Comparison of ENCODE assay signal across 2 cellular contexts in the genomic region with DNA sequence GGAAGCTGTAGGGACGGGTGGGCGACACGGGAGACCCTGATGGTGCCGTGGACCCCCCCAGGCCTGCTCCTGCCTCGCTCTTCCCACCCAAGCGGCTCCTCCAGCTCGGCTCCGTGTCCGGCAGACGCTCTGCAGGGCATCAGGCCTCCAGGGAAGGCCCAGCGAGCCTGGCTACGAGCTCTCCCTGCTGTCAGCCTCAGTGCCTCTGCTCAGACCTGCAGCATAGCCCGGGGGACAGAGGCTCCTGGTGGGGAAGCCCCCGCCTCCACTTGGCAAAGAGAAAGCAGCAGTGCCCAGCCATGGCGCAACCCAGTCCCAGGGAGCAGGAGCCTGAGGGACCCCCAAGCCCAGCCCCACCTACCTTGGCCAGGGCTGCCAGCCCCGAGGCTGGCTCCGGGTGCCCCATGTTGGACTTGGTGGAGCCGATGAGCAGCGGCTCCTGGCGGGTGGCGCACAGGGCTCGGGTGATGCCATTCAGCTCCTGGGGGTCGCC.
TF ChIP-seq lines count a peak whose summit lies in the region.

No MANE protein-coding gene starts in this region.

TF ChIP-seq in HCT116, 20 proteins besides CTCF, POLR2A, EP300 and RAD21:
- TF ChIP-seq FOSL1 (IDR thresholded peaks at IDR 0.05; ENCODE audit: low read depth) = no peak
- no peak for TF ChIP-seq JUND (IDR thresholded peaks at IDR 0.05)
- TF ChIP-seq ELF1 (IDR thresholded peaks at IDR 0.05; ENCODE audit: borderline replicate concordance, low read depth) = no peak
- TF ChIP-seq SP1 (IDR thresholded peaks at IDR 0.05; ENCODE audit: low read depth) = no peak
- TF ChIP-seq POLR2AphosphoS5 (IDR thresholded peaks at IDR 0.05; ENCODE audit: low read depth, low read length) = no peak
- no peak for TF ChIP-seq ZNF274 (IDR thresholded peaks at IDR 0.05; ENCODE audit: low read depth, low read length)
- no peak for TF ChIP-seq ZFX (IDR thresholded peaks at IDR 0.05)
- no peak for TF ChIP-seq TCF7L2 (IDR thresholded peaks at IDR 0.05; ENCODE audit: borderline replicate concordance, extremely low read depth, insufficient read depth, insufficient read length)
- TF ChIP-seq, protein P1, sequence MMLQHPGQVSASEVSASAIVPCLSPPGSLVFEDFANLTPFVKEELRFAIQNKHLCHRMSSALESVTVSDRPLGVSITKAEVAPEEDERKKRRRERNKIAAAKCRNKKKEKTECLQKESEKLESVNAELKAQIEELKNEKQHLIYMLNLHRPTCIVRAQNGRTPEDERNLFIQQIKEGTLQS (IDR thresholded peaks at IDR 0.05) = no peak
- TF ChIP-seq SRF (IDR thresholded peaks at IDR 0.05; ENCODE audit: low read depth) = no peak
- no peak for TF ChIP-seq EGR1 (IDR thresholded peaks at IDR 0.05; ENCODE audit: low read depth)
- no peak for TF ChIP-seq YY1 (IDR thresholded peaks at IDR 0.05; ENCODE audit: extremely low read depth, insufficient replicate concordance, low read depth, low read length)
- TF ChIP-seq SIN3A (IDR thresholded peaks at IDR 0.05; ENCODE audit: low read depth) = no peak
- no peak for TF ChIP-seq CEBPB (IDR thresholded peaks at IDR 0.05; ENCODE audit: low read depth)
- TF ChIP-seq, protein P2, sequence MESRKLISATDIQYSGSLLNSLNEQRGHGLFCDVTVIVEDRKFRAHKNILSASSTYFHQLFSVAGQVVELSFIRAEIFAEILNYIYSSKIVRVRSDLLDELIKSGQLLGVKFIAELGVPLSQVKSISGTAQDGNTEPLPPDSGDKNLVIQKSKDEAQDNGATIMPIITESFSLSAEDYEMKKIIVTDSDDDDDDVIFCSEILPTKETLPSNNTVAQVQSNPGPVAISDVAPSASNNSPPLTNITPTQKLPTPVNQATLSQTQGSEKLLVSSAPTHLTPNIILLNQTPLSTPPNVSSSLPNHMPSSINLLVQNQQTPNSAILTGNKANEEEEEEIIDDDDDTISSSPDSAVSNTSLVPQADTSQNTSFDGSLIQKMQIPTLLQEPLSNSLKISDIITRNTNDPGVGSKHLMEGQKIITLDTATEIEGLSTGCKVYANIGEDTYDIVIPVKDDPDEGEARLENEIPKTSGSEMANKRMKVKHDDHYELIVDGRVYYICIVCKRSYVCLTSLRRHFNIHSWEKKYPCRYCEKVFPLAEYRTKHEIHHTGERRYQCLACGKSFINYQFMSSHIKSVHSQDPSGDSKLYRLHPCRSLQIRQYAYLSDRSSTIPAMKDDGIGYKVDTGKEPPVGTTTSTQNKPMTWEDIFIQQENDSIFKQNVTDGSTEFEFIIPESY (IDR thresholded peaks at IDR 0.05; ENCODE audit: extremely low read depth, insufficient replicate concordance, low read length) = no peak

TF ChIP-seq in H1, 55 proteins besides CTCF, POLR2A, EP300 and RAD21:
- TF ChIP-seq, protein P3, sequence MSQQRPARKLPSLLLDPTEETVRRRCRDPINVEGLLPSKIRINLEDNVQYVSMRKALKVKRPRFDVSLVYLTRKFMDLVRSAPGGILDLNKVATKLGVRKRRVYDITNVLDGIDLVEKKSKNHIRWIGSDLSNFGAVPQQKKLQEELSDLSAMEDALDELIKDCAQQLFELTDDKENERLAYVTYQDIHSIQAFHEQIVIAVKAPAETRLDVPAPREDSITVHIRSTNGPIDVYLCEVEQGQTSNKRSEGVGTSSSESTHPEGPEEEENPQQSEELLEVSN (IDR thresholded peaks at IDR 0.05) = no peak
